Comparison of ENCODE assay signal across 1 cellular context in the genomic region with DNA sequence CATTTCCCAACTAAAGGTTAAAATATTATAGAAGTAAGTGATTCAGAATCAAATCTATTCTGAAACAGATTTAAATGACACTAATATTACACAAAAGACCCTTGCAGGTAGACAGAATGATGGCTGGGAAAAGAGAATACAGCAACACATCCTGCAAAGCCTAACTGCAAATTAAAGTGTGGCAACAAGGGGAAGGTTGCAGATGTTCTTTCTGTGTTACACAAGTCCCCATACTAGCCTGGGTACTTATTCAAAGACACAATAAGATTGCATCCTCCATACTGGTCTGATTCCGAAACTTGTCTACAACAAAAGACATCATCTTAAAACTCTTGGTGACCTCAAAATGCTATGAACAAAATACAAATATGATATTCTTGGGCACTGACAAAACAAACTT.
TF ChIP-seq lines count a peak whose summit lies in the region.

No MANE protein-coding gene starts in this region.

TF ChIP-seq in WTC11, 78 proteins besides CTCF, POLR2A, EP300 and RAD21 (continued from another document):
- no peak for TF ChIP-seq CREM (CRISPR knock-in tag; IDR thresholded peaks at IDR 0.05)
- no peak for TF ChIP-seq ETV6 (CRISPR knock-in tag; IDR thresholded peaks at IDR 0.05)
- no peak for TF ChIP-seq NR3C1 (CRISPR knock-in tag; conservative IDR thresholded peaks at IDR 0.05; ENCODE audit: low read depth)
TF ChIP-seq in WTC11: peak in this region for 0.
